11 cellular contexts compared by ENCODE assay signal in the genomic region with DNA sequence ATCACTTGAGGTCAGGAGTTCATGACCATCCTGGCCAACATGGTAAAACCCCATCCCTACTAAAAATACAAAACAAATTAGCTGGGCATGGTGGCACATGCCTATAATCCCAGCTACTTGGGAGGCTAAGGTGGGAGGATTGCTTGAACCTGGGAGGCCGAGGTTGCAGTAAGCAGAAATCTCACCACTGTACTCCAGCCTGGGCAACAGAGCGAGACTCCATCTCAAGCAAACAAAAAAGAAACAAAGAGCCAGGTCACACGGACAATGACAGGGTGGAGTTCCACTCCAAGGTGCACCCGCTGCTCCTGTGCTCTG. TPM values are rescaled to one million over a fixed set of nuclear protein-coding genes. Genes with fewer than 3 reads are reported as not detected.
A peak's percentile ranks its signal among the peaks of the same experiment; 100 is the strongest.
DNase-seq lines count a peak whose midpoint lies in the region; TF ChIP-seq lines count a peak whose summit lies in the region.
"Not testable (repeated sequence)": the region's sequence is repeated elsewhere in the genome, so short reads cannot be mapped to it uniquely, and the experiment has no call there.
"Had no signal": no experiment of that assay in that cellular context is flagged by ENCODE, and none has a peak within 500 bp of the region (broad histone marks: within the 10 kb centered on the region; RNA-seq: fewer than 3 reads in every experiment).

No MANE protein-coding gene starts in this region.

- peaks cover 34 to 58% (median 52%) of the 10 kb centered on the region in 10 experiments for H3K4me1 ChIP-seq in BLaER1 treated with 17β-estradiol and CSF1 and Interleukin-3, amounts not matched to agents 10 nM and 100 nM
- H3K4me1 ChIP-seq in H9 (ENCODE audit: insufficient read depth, low read length): not testable (repeated sequence)
- peaks cover 12 to 53% (median 32%) of the 10 kb centered on the region in 3 donors for H3K4me1 ChIP-seq in esophagus squamous epithelium
- H3K4me1 ChIP-seq in mucosa of stomach (ENCODE audit: control insufficient read depth, insufficient read depth, low read length): peaks cover 64% of the 10 kb centered on the region
- peaks cover 48 to 55% of the 10 kb centered on the region in 2 experiments for H3K4me1 ChIP-seq in neutrophil (ENCODE audit: control insufficient read depth in 1 of 2, insufficient read depth in 1 of 2, low read depth in 1 of 2, low read length in 1 of 2)
- peaks cover 5 to 44% (median 23%) of the 10 kb centered on the region in 4 donors for H3K4me1 ChIP-seq in transverse colon

- H2AFZ ChIP-seq in H9 (ENCODE audit: low read length): not testable (repeated sequence)

- not testable (repeated sequence) for H3K4me3 ChIP-seq in BLaER1 treated with 17β-estradiol and CSF1 and Interleukin-3, amounts not matched to agents 10 nM and 100 nM; esophagus squamous epithelium; mucosa of stomach (ENCODE audit: low read length); neutrophil (ENCODE audit: low read depth in 1 of 2, low read length in 1 of 2); transverse colon

- peaks cover 13 to 19% of the 10 kb centered on the region in 2 experiments for H3K4me1 Mint-ChIP-seq in H9
- peaks cover 35% of the 10 kb centered on the region for H3K4me1 Mint-ChIP-seq in activated CD4-positive, alpha-beta memory T cell treated with anti-CD3 and anti-CD28 coated beads, Interleukin-2, amount 10 ng/mL, durations not matched to agents 7 days and 5 days
- not testable (repeated sequence) for H3K4me1 Mint-ChIP-seq in chondrocyte (ENCODE audit: low read depth)

- H4K8ac ChIP-seq in H9 (replicated peaks; ENCODE audit: insufficient read length, low read depth, low read length): not testable (repeated sequence)

- not testable (repeated sequence) for TF ChIP-seq POLR2A in esophagus squamous epithelium (IDR thresholded peaks at IDR 0.05); transverse colon (IDR thresholded peaks at IDR 0.05)

- H2BK5ac ChIP-seq in H9 (ENCODE audit: insufficient read length, low read length): not testable (repeated sequence)

- in situ Hi-C loops in transverse colon (cut with MboI; ENCODE audit: low pct_ligation_motif_present in 1 of 4, low pct_unique_long_range_greater_than_20kb in 1 of 4, low sequenced_read_pairs in 3 of 4): not testable (repeated sequence)

- DNase-seq in H9; activated CD4-positive, alpha-beta memory T cell treated with anti-CD3 and anti-CD28 coated beads, Interleukin-2, amount 10 ng/mL, durations not matched to agents 7 days and 5 days; esophagus squamous epithelium (lab: John Stamatoyannopoulos, UW): not testable (repeated sequence)
- DNase-seq in chondrocyte (ENCODE audit: low spot score): peak; percentile 9
- DNase-seq in transverse colon: peak; percentile 51

- H2BK15ac ChIP-seq in H9 (ENCODE audit: low read depth, low read length): not testable (repeated sequence)

- H3K4ac ChIP-seq in H9 (ENCODE audit: low read depth, low read length): not testable (repeated sequence)

- H3K36me3 Mint-ChIP-seq in H9 (ENCODE audit: insufficient read depth in 1 of 3, low read depth in 3 of 3); chondrocyte (ENCODE audit: low read depth): not testable (repeated sequence)
- H3K36me3 Mint-ChIP-seq in activated CD4-positive, alpha-beta memory T cell treated with anti-CD3 and anti-CD28 coated beads, Interleukin-2, amount 10 ng/mL, durations not matched to agents 7 days and 5 days (ENCODE audit: low read depth): peaks cover 26% of the 10 kb centered on the region

- not testable (repeated sequence) for H4K20me1 ChIP-seq in BLaER1 treated with 17β-estradiol and CSF1 and Interleukin-3, amounts not matched to agents 10 nM and 100 nM; H9 (ENCODE audit: control insufficient read depth, insufficient read depth, insufficient read length)

- H3K4me2 ChIP-seq in BLaER1 treated with 17β-estradiol and CSF1 and Interleukin-3, amounts not matched to agents 10 nM and 100 nM: peak overlapping the region in 7 of 11 experiments; percentile 88 to 98 (median 94); a peak in 9 of 22 replicates
- H3K4me2 ChIP-seq in H9 (ENCODE audit: insufficient read depth, insufficient read length, low read length): not testable (repeated sequence)

- peak overlapping the region in 5 of 11 experiments; percentile 15 to 98 (median 94); a peak in 7 of 22 replicates for H3K27ac ChIP-seq in BLaER1 treated with 17β-estradiol and CSF1 and Interleukin-3, amounts not matched to agents 10 nM and 100 nM
- not testable (repeated sequence) for H3K27ac ChIP-seq in H9 (ENCODE audit: insufficient read length, low read depth, low read length)
- H3K27ac ChIP-seq in esophagus squamous epithelium (peak overlapping the region in 3 of 4 donors; percentile 50 to 90 (median 79)), neutrophil (peak overlapping the region; percentile 95), transverse colon (peak overlapping the region; percentile 64 to 87 (median 76))

- not testable (repeated sequence) for H3K79me2 ChIP-seq in H9 (ENCODE audit: insufficient read depth, low read length)

- not testable (repeated sequence) for TF ChIP-seq EP300 in transverse colon (IDR thresholded peaks at IDR 0.05; ENCODE audit: low read depth)

- not testable (repeated sequence) for H3K9me3 Mint-ChIP-seq in H9; activated CD4-positive, alpha-beta memory T cell treated with anti-CD3 and anti-CD28 coated beads, Interleukin-2, amount 10 ng/mL, durations not matched to agents 7 days and 5 days; chondrocyte (ENCODE audit: low read depth)

- not testable (repeated sequence) for H3K27me3 Mint-ChIP-seq in H9 (ENCODE audit: low read depth); chondrocyte (ENCODE audit: low read depth)
- peaks cover 10% of the 10 kb centered on the region for H3K27me3 Mint-ChIP-seq in activated CD4-positive, alpha-beta memory T cell treated with anti-CD3 and anti-CD28 coated beads, Interleukin-2, amount 10 ng/mL, durations not matched to agents 7 days and 5 days

- not testable (repeated sequence) for H3K56ac ChIP-seq in H9 (ENCODE audit: insufficient read length, low read depth, low read length)

- H3K36me3 ChIP-seq in BLaER1 treated with 17β-estradiol and CSF1 and Interleukin-3, amounts not matched to agents 10 nM and 100 nM; esophagus squamous epithelium; mucosa of stomach (ENCODE audit: control insufficient read depth, insufficient read depth, low read length); transverse colon: not testable (repeated sequence)
- H3K36me3 ChIP-seq in neutrophil: peaks cover 16% of the 10 kb centered on the region

- intact Hi-C loops in esophagus squamous epithelium (cut with DNase I); transverse colon (cut with DNase I; ENCODE audit: low total_unique reads): not testable (repeated sequence)

- not testable (repeated sequence) for H2BK120ac ChIP-seq in H9 (ENCODE audit: low read depth, low read length, poor library complexity, severe bottlenecking)

- H3K18ac ChIP-seq in H9 (ENCODE audit: insufficient read length, low read depth, low read length): peak overlapping the region; percentile 33

- H2AK5ac ChIP-seq in H9 (ENCODE audit: insufficient read length, low read length): not testable (repeated sequence)

- H3K23me2 ChIP-seq in H9 (ENCODE audit: insufficient read length, low read depth, low read length, poor library complexity, severe bottlenecking): not testable (repeated sequence)

- CTCF ChIA-PET in activated CD4-positive, alpha-beta memory T cell treated with anti-CD3 and anti-CD28 coated beads, Interleukin-2, amount 10 ng/mL, durations not matched to agents 7 days and 5 days (lab: Charles Lee): not testable (repeated sequence)

- H3K9me3 ChIP-seq in BLaER1 treated with 17β-estradiol and CSF1 and Interleukin-3, amounts not matched to agents 10 nM and 100 nM (replicated peaks in 1 of 11); H9 (ENCODE audit: control insufficient read depth, low read depth, low read length); esophagus squamous epithelium; mucosa of stomach (ENCODE audit: control insufficient read depth, low read length); neutrophil; transverse colon: not testable (repeated sequence)

- not testable (repeated sequence) for H4K91ac ChIP-seq in H9 (ENCODE audit: insufficient read length, low read depth, low read length)

- not testable (repeated sequence) for H3K4me3 Mint-ChIP-seq in H9; activated CD4-positive, alpha-beta memory T cell treated with anti-CD3 and anti-CD28 coated beads, Interleukin-2, amount 10 ng/mL, durations not matched to agents 7 days and 5 days; chondrocyte (ENCODE audit: unreplicated experiment)

- 0 out of 22 replicates have a peak overlapping the region, but pooled peaks of 1 of the 11 experiments have one; percentile 37 for H3K9ac ChIP-seq in BLaER1 treated with 17β-estradiol and CSF1 and Interleukin-3, amounts not matched to agents 10 nM and 100 nM
- H3K9ac ChIP-seq in H9 (ENCODE audit: extremely low read depth, insufficient read length, low read length): not testable (repeated sequence)
- H3K9ac ChIP-seq in mucosa of stomach (ENCODE audit: low read length): peak overlapping the region; percentile 19

- 0 out of 7 replicates have a peak overlapping the region, but pooled peaks of 1 of the 3 experiments have one; percentile 52 for H3K27ac Mint-ChIP-seq in H9
- peak overlapping the region; percentile 30 for H3K27ac Mint-ChIP-seq in activated CD4-positive, alpha-beta memory T cell treated with anti-CD3 and anti-CD28 coated beads, Interleukin-2, amount 10 ng/mL, durations not matched to agents 7 days and 5 days
- H3K27ac Mint-ChIP-seq in chondrocyte (ENCODE audit: unreplicated experiment): not testable (repeated sequence)

- not testable (repeated sequence) for H3K79me1 ChIP-seq in H9 (ENCODE audit: insufficient read depth, low read depth, low read length, poor library complexity, severe bottlenecking)

- not testable (repeated sequence) for H2BK12ac ChIP-seq in H9 (ENCODE audit: insufficient read length, low read depth, low read length)

- H3K23ac ChIP-seq in H9 (ENCODE audit: insufficient read length, low read depth, low read length): not testable (repeated sequence)

- no CpG with 5 or more reads among the region's 4 CpGs for WGBS in H9 (ENCODE audit: extremely low coverage, insufficient read length, low lambda C conversion rate)
- 77 to 87% methylated on average over 4 of the region's 4 CpGs for WGBS in esophagus squamous epithelium, 2 donors
- WGBS in transverse colon (ENCODE audit: low coverage in 1 of 2), 2 donors: 65% methylated on average over 4 of the region's 4 CpGs; no CpG with 5 or more reads in 1 of the 2 donors

- H3K14ac ChIP-seq in H9 (ENCODE audit: insufficient read depth, low read length): not testable (repeated sequence)

- TF ChIP-seq CTCF in H9 (conservative IDR thresholded peaks at IDR 0.05); chondrocyte (IDR thresholded peaks at IDR 0.05); esophagus squamous epithelium (IDR thresholded peaks at IDR 0.05); neutrophil (IDR thresholded peaks at IDR 0.05); transverse colon (IDR thresholded peaks at IDR 0.05): not testable (repeated sequence)

- not testable (repeated sequence) for H4K5ac ChIP-seq in H9 (ENCODE audit: insufficient read length, low read depth, low read length)

- POLR2A ChIA-PET in activated CD4-positive, alpha-beta memory T cell treated with anti-CD3 and anti-CD28 coated beads, Interleukin-2, amount 10 ng/mL, durations not matched to agents 7 days and 5 days (lab: Charles Lee): interaction anchor here (0.7 to 5.8 kb wide), 2 partner anchors 10 to 66 kb away, joined by 3 to 116 read pairs; partner anchors contain the start of gene MX1

- H2BK20ac ChIP-seq in H9 (ENCODE audit: low read depth, low read length, poor library complexity, severe bottlenecking): not testable (repeated sequence)

- H3K27me3 ChIP-seq in BLaER1 treated with 17β-estradiol and CSF1 and Interleukin-3, amounts not matched to agents 10 nM and 100 nM; H9 (ENCODE audit: insufficient read depth, low read length); esophagus squamous epithelium; mucosa of stomach (ENCODE audit: control insufficient read depth, insufficient read depth, low read length); neutrophil; transverse colon: not testable (repeated sequence)

- H3T11ph ChIP-seq in H9 (ENCODE audit: low read length): not testable (repeated sequence)

RNA-seq across cellular contexts. Expression of gene MX2, which starts 2.1 kb away (rescaled TPM):
- total RNA-seq in H9 (2021): 1.8 and 1.9 TPM in 2 replicates
- total RNA-seq in activated CD4-positive, alpha-beta memory T cell treated with anti-CD3 and anti-CD28 coated beads, Interleukin-2, amount 10 ng/mL, durations not matched to agents 7 days and 5 days: 100 to 1,000 TPM; 167 to 171 TPM
- total RNA-seq in chondrocyte: not detected in 3 replicates
- total RNA-seq in esophagus squamous epithelium: 10 to 100 TPM in 1 of 4 donors, 1 to 10 TPM in 3; 4.3 to 23.5 (median 8.5) TPM
- 10 to 100 TPM in 1 of 4 donors, 1 to 10 TPM in 3; 3.4 to 16.9 (median 4.1) TPM for total RNA-seq in transverse colon

RNA-seq across cellular contexts. Expression of gene FAM3B, which starts 43.1 kb away (rescaled TPM):
- 4.0 and 5.0 TPM in 2 replicates for total RNA-seq in H9 (2021)
- not detected for total RNA-seq in activated CD4-positive, alpha-beta memory T cell treated with anti-CD3 and anti-CD28 coated beads, Interleukin-2, amount 10 ng/mL, durations not matched to agents 7 days and 5 days
- total RNA-seq in chondrocyte: not detected in 3 replicates
- total RNA-seq in esophagus squamous epithelium: 10 to 100 TPM; 14.8 to 83.8 (median 38.6) TPM
- 1 to 10 TPM in 2 of 4 donors, not detected in 2; 2.4 to 5.7 TPM for total RNA-seq in transverse colon
- total RNA-seq: NCI-H460, Right ventricle myocardium superior, RPMI7951 had no signal

Comparison
In these comparisons a context has a peak if more than half of its experiments do, and no peak if none do; other contexts are left out.
1. RNA of gene MX2, which starts 2.1 kb away (total RNA-seq): 167 to 171 TPM in activated CD4-positive, alpha-beta memory T cell treated with anti-CD3 and anti-CD28 coated beads, Interleukin-2, amount 10 ng/mL, durations not matched to agents 7 days and 5 days; 4.3 to 23.5 TPM in esophagus squamous epithelium, 3.4 to 16.9 TPM in transverse colon, 1.8 to 1.9 TPM in H9 and not detected in chondrocyte; every median in the first group is over 4 times any median in the second.